12 cellular contexts compared by ENCODE assay signal in the genomic region with DNA sequence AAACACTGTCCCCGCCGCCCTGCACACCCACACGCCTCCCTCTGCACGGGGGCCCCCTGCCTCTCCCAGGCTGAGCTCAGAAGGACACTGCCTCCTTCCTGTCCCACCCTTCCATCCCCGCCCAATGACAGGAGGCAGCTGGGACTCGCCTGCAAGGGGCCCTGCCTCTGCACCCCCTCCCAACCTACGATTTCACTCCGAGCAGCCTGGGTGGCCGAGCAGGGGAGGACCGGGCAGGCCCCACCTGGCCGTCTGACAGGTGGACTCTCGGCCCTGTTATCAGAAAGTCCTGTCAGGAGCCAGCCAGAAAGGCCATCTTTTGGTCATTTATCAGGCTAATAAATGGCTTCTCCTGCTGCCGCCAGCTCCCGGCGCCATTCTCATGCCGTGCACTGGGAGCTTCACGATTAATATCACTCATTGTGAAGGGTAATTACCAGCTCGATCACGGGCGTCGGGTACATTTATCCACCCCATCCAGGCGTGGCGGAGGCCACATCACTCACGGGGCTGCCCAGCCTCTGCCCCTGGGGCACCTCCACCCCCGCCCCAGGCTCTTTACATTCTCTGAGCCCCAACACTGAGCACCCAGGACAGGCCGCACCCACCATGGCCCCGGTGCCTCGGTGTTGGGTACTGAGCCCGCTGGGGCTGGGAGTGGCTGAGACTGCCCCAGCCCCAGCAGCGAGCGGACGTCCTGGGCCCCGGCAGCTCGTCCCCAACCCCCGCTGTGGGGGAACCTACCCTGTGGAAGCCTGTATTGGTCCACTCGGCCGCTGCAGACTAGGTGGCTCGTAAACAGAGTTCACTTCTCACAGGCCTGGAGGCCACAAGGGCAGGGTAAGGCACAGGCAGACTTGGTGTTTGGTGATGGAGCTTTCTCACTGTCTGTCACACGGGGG.
DNase-seq lines count a peak whose midpoint lies in the region; ATAC-seq and TF ChIP-seq lines count a peak whose summit lies in the region.
"Had no signal": no experiment of that assay in that cellular context is flagged by ENCODE, and none has a peak within 500 bp of the region (broad histone marks: within the 10 kb centered on the region; RNA-seq: fewer than 3 reads in every experiment).

No MANE protein-coding gene starts in this region.

- H3K4me2 ChIP-seq in DND-41 (ENCODE audit: insufficient read depth, low read length) = no peak overlapping the region
- H3K4me2 ChIP-seq in PC-3 (ENCODE audit: low read length) = no peak overlapping the region

- no peak for ATAC-seq in DND-41 (ENCODE audit: insufficient read depth, low read depth)
- ATAC-seq in HG03196 (IDR thresholded peaks at IDR 0.05; ENCODE audit: unreplicated experiment) = no peak
- no peak for ATAC-seq in PC-3

- intact Hi-C loops in left ventricle myocardium inferior (cut with micrococcal nuclease) = no loop called here
- intact Hi-C loops in PC-3 (cut with micrococcal nuclease) = no loop called here

- H3F3A ChIP-seq in PC-3 (ENCODE audit: low read length, unreplicated experiment) = no peaks in the 10 kb centered on the region

- H3K9ac ChIP-seq in DND-41 (ENCODE audit: low read depth, low read length) = no peak overlapping the region
- H3K9ac ChIP-seq in PC-3 (ENCODE audit: low read length) = no peak overlapping the region

- peaks cover 20% of the 10 kb centered on the region for H3K4me1 ChIP-seq in DND-41 (ENCODE audit: insufficient read depth, low read length)
- no peaks in the 10 kb centered on the region for H3K4me1 ChIP-seq in left ventricle myocardium inferior
- no peaks in the 10 kb centered on the region for H3K4me1 ChIP-seq in PC-3 (ENCODE audit: insufficient read depth, low read length)
- H3K4me1 ChIP-seq: esophagus squamous epithelium had no signal

- peaks cover 2% of the 10 kb centered on the region for H3K27me3 Mint-ChIP-seq in progenitor cell of endocrine pancreas

- DNase-seq in DND-41 = no peak
- peak; percentile 51 for DNase-seq in OCI-M1 (lab: John Stamatoyannopoulos, UW)
- peak; percentile 8 for DNase-seq in left ventricle myocardium inferior
- peak; percentile 37 for DNase-seq in progenitor cell of endocrine pancreas (ENCODE audit: low spot score, unreplicated experiment)
- DNase-seq in brain microvascular endothelial cell = no peak
- no peak for DNase-seq in SIG-M5 treated with dmso at 0.1 percent for 504 hours (lab: John Stamatoyannopoulos, UW; ENCODE audit: unreplicated experiment)
- no peak for DNase-seq in PC-3
- DNase-seq: activated T-cell treated with anti-CD3 and anti-CD28 coated beads for 4 hours, esophagus squamous epithelium, NCI-H1930 had no signal

- H3K9me3 ChIP-seq in DND-41 (ENCODE audit: insufficient read depth, low read length, severe bottlenecking) (no peaks in the 10 kb centered on the region), left ventricle myocardium inferior (replicated peaks) (no peaks in the 10 kb centered on the region), PC-3 (ENCODE audit: low read length) (no peaks in the 10 kb centered on the region)
- H3K9me3 ChIP-seq: esophagus squamous epithelium had no signal

- no TSS peak for BruUV-seq in PC-3 (replicated peaks; lab: Mats Ljungman, UMichigan)

- H3K4me3 ChIP-seq in DND-41 (ENCODE audit: low read depth in 1 of 2, low read length in 2 of 2) = no peak overlapping the region
- H3K4me3 ChIP-seq in left ventricle myocardium inferior = no peak overlapping the region
- H3K4me3 ChIP-seq in brain microvascular endothelial cell (ENCODE audit: low read depth, low read length) = no peak overlapping the region
- H3K4me3 ChIP-seq in PC-3 (ENCODE audit: low read length) = no peak overlapping the region
- H3K4me3 ChIP-seq: cardiac muscle cell, esophagus squamous epithelium had no signal

- POLR2A ChIA-PET in PC-3 (lab: Charles Lee; ENCODE audit: unreplicated experiment) = no interaction called here

- CTCF ChIA-PET in PC-3 (lab: Charles Lee) = no interaction called here

- H3K27ac ChIP-seq in DND-41 (ENCODE audit: low read length) = peak overlapping the region; percentile 53; the same call in 1 of the 2 replicates
- no peak overlapping the region for H3K27ac ChIP-seq in left ventricle myocardium inferior (replicated peaks)
- H3K27ac ChIP-seq in brain microvascular endothelial cell = no peak overlapping the region
- H3K27ac ChIP-seq in PC-3 (ENCODE audit: low read length) = no peak overlapping the region
- H3K27ac ChIP-seq: cardiac muscle cell, esophagus squamous epithelium had no signal

- peak overlapping the region; percentile 31 for H3K4me3 Mint-ChIP-seq in progenitor cell of endocrine pancreas (ENCODE audit: low read depth)

- no peaks in the 10 kb centered on the region for H3K27me3 ChIP-seq in DND-41 (ENCODE audit: insufficient read depth, low read length, poor library complexity)
- H3K27me3 ChIP-seq in left ventricle myocardium inferior (ENCODE audit: low read depth) = no peaks in the 10 kb centered on the region
- no peaks in the 10 kb centered on the region for H3K27me3 ChIP-seq in brain microvascular endothelial cell (replicated peaks)
- H3K27me3 ChIP-seq in PC-3 (ENCODE audit: low read length) = no peaks in the 10 kb centered on the region
- H3K27me3 ChIP-seq: cardiac muscle cell, esophagus squamous epithelium had no signal

- H3K9me3 Mint-ChIP-seq in progenitor cell of endocrine pancreas (ENCODE audit: low read depth) = no peaks in the 10 kb centered on the region

- TF ChIP-seq CTCF in DND-41 (IDR thresholded peaks at IDR 0.05; ENCODE audit: borderline replicate concordance, extremely low read depth, low read length, poor library complexity, severe bottlenecking) (no peak), left ventricle myocardium inferior (IDR thresholded peaks at IDR 0.05; ENCODE audit: borderline replicate concordance) (no peak), progenitor cell of endocrine pancreas (IDR thresholded peaks at IDR 0.05; ENCODE audit: unreplicated experiment) (no peak), brain microvascular endothelial cell (IDR thresholded peaks at IDR 0.05; ENCODE audit: low read depth, low read length, missing control alignments) (no peak), PC-3 (conservative IDR thresholded peaks at IDR 0.05; ENCODE audit: low read depth, low read length) (no peak)

- H3K36me3 ChIP-seq in DND-41 (ENCODE audit: insufficient read depth, low read length) = peaks cover 24% of the 10 kb centered on the region
- no peaks in the 10 kb centered on the region for H3K36me3 ChIP-seq in left ventricle myocardium inferior
- no peaks in the 10 kb centered on the region for H3K36me3 ChIP-seq in brain microvascular endothelial cell (replicated peaks)
- no peaks in the 10 kb centered on the region for H3K36me3 ChIP-seq in PC-3 (ENCODE audit: low read depth, low read length)
- H3K36me3 ChIP-seq: cardiac muscle cell, esophagus squamous epithelium had no signal

- H2AFZ ChIP-seq in DND-41 (ENCODE audit: low read depth, low read length) (no peak overlapping the region), PC-3 (ENCODE audit: low read length) (no peak overlapping the region)

- H4K20me1 ChIP-seq in DND-41 (ENCODE audit: insufficient read depth, low read length) = peaks cover 70% of the 10 kb centered on the region
- H4K20me1 ChIP-seq in PC-3 (ENCODE audit: low read length) = no peaks in the 10 kb centered on the region

- peak overlapping the region; percentile 87 for H3K27ac Mint-ChIP-seq in progenitor cell of endocrine pancreas

- H3K79me2 ChIP-seq in DND-41 (ENCODE audit: insufficient read depth, low read length) (peaks cover 16% of the 10 kb centered on the region), PC-3 (ENCODE audit: low read length) (no peaks in the 10 kb centered on the region)

- in situ Hi-C loops in brain microvascular endothelial cell (cut with HindIII; ENCODE audit: low pct_ligation_motif_present, low sequenced_read_pairs) = no loop called here

- no peaks in the 10 kb centered on the region for H3K36me3 Mint-ChIP-seq in progenitor cell of endocrine pancreas (ENCODE audit: insufficient read depth)

- H3K4me1 Mint-ChIP-seq in progenitor cell of endocrine pancreas (ENCODE audit: low read depth) = peaks cover 36% of the 10 kb centered on the region

- no peaks in the 10 kb centered on the region for H3K9me2 ChIP-seq in PC-3 (replicated peaks; ENCODE audit: low read length)

Comparison
In these comparisons a context has a peak if more than half of its experiments do, and no peak if none do; other contexts are left out.
1. DNase-seq: peak in OCI-M1 (single experiment), left ventricle myocardium inferior (single experiment) and progenitor cell of endocrine pancreas (single experiment); none in DND-41 (single experiment), brain microvascular endothelial cell (single experiment), SIG-M5 treated with dmso at 0.1 percent for 504 hours (single experiment) and PC-3 (single experiment).